8 cellular contexts compared by ENCODE assay signal in the genomic region with DNA sequence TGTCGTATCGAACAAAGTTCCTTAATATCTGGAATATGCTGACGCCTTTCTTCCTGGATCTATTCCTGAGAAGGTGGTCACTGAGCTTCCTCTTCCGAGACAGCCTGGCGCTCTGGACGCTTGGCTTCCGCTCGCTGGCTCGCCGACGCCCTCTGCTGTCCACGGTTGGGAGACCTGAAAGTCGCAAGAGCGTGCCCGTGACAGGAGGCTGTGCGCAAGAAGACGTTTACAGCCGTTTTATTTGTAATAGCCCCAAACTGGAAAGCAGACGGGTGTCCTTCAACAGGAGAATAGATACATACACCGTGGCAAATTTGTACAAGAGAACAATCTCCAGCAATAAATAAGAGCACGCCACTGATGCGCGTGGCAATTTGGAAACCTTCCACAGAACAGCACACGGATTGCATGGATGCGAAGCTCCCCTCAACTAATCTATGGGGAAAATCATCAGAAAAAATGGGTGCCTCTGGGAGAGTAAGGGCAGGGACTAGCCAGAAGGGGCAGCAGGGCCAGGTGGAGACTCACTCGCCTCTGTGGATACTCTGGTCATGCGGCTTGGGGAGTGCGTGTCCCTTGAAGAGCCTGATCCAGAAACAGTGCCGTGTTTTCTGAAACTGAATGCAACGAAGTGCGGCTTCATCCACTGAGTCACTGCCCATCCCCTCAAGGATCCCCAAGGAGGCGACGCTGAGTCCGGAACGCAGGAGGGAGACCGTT. TPM values are rescaled to one million over a fixed set of nuclear protein-coding genes. Genes with fewer than 3 reads are reported as not detected.
DNase-seq lines count a peak whose midpoint lies in the region; ATAC-seq and TF ChIP-seq lines count a peak whose summit lies in the region.

No MANE protein-coding gene starts in this region.

- TF ChIP-seq CTCF in HFF-Myc (IDR thresholded peaks at IDR 0.05; ENCODE audit: low read depth, low read length, missing control alignments): peak; percentile 87
- TF ChIP-seq CTCF in colonic mucosa (IDR thresholded peaks at IDR 0.05): peak; percentile 90
- TF ChIP-seq CTCF in left lung (IDR thresholded peaks at IDR 0.05): peak; percentile 83 to 88

- H3K27ac ChIP-seq in colonic mucosa (no peak overlapping the region), left lung (no peak overlapping the region)

- ATAC-seq in left lung: peak; percentile 99
- ATAC-seq in HG02571 (IDR thresholded peaks at IDR 0.05; ENCODE audit: unreplicated experiment): no peak

- DNase-seq in ELR (ENCODE audit: low read depth): peak; percentile 72
- DNase-seq in HFF-Myc (ENCODE audit: extremely low read depth, low read depth): peak; percentile 24
- peak; percentile 63 for DNase-seq in NCI-H2196 (lab: John Stamatoyannopoulos, UW; ENCODE audit: unreplicated experiment)
- peak; percentile 78 for DNase-seq in activated CD4-positive, alpha-beta T cell treated with anti-CD3 and anti-CD28 coated beads, Interleukin-2, amount 50 U/mL, for 1 hour
- peak; percentile 84 for DNase-seq in colonic mucosa
- peak; percentile 81 to 96 for DNase-seq in left lung
- peak; percentile 83 to 88 for DNase-seq in stimulated activated CD4-positive, alpha-beta T cell treated with anti-CD3 and anti-CD28 coated beads, Interleukin-2, amount 100 ng/mL, for 24 hours

- H3K36me3 ChIP-seq in colonic mucosa: no peaks in the 10 kb centered on the region
- no peaks in the 10 kb centered on the region for H3K36me3 ChIP-seq in left lung

- H3K4me3 ChIP-seq in HFF-Myc (replicated peaks; ENCODE audit: low read depth, low read length) (no peak overlapping the region), colonic mucosa (no peak overlapping the region), left lung (peak overlapping the region; percentile 1)

- H3K27me3 ChIP-seq in colonic mucosa (no peaks in the 10 kb centered on the region), left lung (peaks cover 4 to 51% of the 10 kb centered on the region in 2 donors)

- H3K9ac ChIP-seq in colonic mucosa (ENCODE audit: low read depth in 2 of 2, low read length in 2 of 2): no peak overlapping the region

- H3K9me3 ChIP-seq in colonic mucosa (no peaks in the 10 kb centered on the region), left lung (no peaks in the 10 kb centered on the region)

- intact Hi-C loops in colonic mucosa (cut with DNase I) (loop anchor here (2.0 kb wide), 1 partner anchor 136 kb away; no protein-coding TSS in a partner anchor), left lung (cut with DNase I) (loop anchor here (5.0 to 10.0 kb wide), 2 partner anchors 136 to 138 kb away; no protein-coding TSS in a partner anchor)

- H3K4me1 ChIP-seq in colonic mucosa (no peaks in the 10 kb centered on the region), left lung (peaks cover 0 to 10% of the 10 kb centered on the region in 2 donors)

RNA-seq across cellular contexts. Expression of gene BNIP3, which starts 41.5 kb away (rescaled TPM):
- 10 to 100 TPM in 1 of 2 donors, 1 to 10 TPM in 1; 6.9 to 51.7 TPM for total RNA-seq in colonic mucosa
- 10 to 100 TPM; 25.7 to 29.3 TPM for total RNA-seq in left lung

RNA-seq across cellular contexts. Expression of gene JAKMIP3, which starts 42.5 kb away (rescaled TPM):
- total RNA-seq in colonic mucosa (under 1 TPM; 0.10 to 0.27 TPM), left lung (under 1 TPM; 0.38 to 0.42 TPM)

Comparison
In these comparisons a context has a peak if more than half of its experiments do, and no peak if none do; other contexts are left out.
1. DNase-seq: peak in every context shown above with its lines; median percentile 88 in left lung; 86 in stimulated activated CD4-positive, alpha-beta T cell treated with anti-CD3 and anti-CD28 coated beads, Interleukin-2, amount 100 ng/mL, for 24 hours; 84 in colonic mucosa; 78 in activated CD4-positive, alpha-beta T cell treated with anti-CD3 and anti-CD28 coated beads, Interleukin-2, amount 50 U/mL, for 1 hour; 72 in ELR; 63 in NCI-H2196; 24 in HFF-Myc.
2. H3K4me3 ChIP-seq: peak in left lung (2 of 2); none in HFF-Myc (single experiment) and colonic mucosa (single experiment).
3. Peak in every context shown above with its lines, with median percentiles within 50 percentile points of each other: CTCF ChIP-seq.